24 cellular contexts compared by ENCODE assay signal in the genomic region with DNA sequence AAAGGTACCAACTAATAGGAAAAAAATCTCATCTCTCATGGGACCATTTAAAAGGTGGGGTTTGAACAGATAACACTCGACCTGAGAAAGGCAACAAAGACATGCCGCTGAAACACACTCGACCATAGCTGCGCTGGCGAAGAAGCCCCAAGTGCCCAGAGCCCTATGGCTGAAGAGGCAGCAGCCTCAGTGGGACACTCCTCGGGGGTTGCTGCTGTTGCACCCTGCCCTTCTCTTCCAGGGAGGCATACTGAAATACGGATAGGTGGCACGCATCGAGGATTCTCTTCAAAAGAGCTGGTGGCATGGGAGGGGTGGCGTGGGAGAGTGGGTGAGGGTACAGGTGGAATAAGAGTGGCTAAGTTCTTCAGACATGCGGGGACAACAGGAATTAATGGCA. TPM values are rescaled to one million over a fixed set of nuclear protein-coding genes. Genes with fewer than 3 reads are reported as not detected.
"Had no signal": no experiment of that assay in that cellular context is flagged by ENCODE, and none has a peak within 500 bp of the region (broad histone marks: within the 10 kb centered on the region; RNA-seq: fewer than 3 reads in every experiment).

No MANE protein-coding gene starts in this region.

- H3K27me3 Mint-ChIP-seq: natural killer cell treated with Interleukin-12 subunit alpha and Interleukin-12 subunit beta and Interleukin-15 and Interleukin-18, amount 100 ng/mL, for 72 hours had no signal

- H3K27ac ChIP-seq: adrenal gland, ascending aorta, breast epithelium, colonic mucosa, esophagus squamous epithelium, gastrocnemius medialis, ovary, prostate gland, spleen, tibial artery, WERI-Rb-1 had no signal

- H3K27me3 ChIP-seq: adrenal gland, ascending aorta, breast epithelium, colonic mucosa, esophagus squamous epithelium, gastrocnemius medialis, ovary, spleen, tibial artery had no signal

- H3K27ac Mint-ChIP-seq: natural killer cell treated with Interleukin-12 subunit alpha and Interleukin-12 subunit beta and Interleukin-15 and Interleukin-18, amount 100 ng/mL, for 72 hours had no signal

- H3K9me3 ChIP-seq: adrenal gland, ascending aorta, breast epithelium, colonic mucosa, esophagus squamous epithelium, gastrocnemius medialis, ovary, prostate gland, spleen, tibial artery had no signal

- DNase-seq: activated CD4-positive, alpha-beta T cell treated with anti-CD3 and anti-CD28 coated beads for 1 hour; activated CD4-positive, alpha-beta T cell treated with anti-CD3 and anti-CD28 coated beads, Interleukin-2, amount 50 U/mL, for 4 hours; activated CD8-positive, alpha-beta memory T cell treated with anti-CD3 and anti-CD28 coated beads for 24 hours; activated CD8-positive, alpha-beta memory T cell treated with anti-CD3 and anti-CD28 coated beads, Interleukin-2, amount 50 U/mL, for 4 hours; activated gamma-delta T cell; activated T-cell treated with anti-CD3 and anti-CD28 coated beads, Interleukin-2, amount 50 U/mL, for 4 hours; adrenal gland; colonic mucosa; esophagus squamous epithelium; gastrocnemius medialis; left ventricle myocardium superior; mammary epithelial cell; midbrain; ovary; spleen; stimulated activated CD4-positive, alpha-beta T cell treated with anti-CD3 and anti-CD28 coated beads, Interleukin-4, amount 100 ng/mL, for 1 hour; stimulated activated naive CD8-positive, alpha-beta T cell treated with anti-CD3 and anti-CD28 coated beads, Interleukin-15, Interleukin-2, amounts not matched to agents 100 U/mL and 50 U/mL, for 24 hours; T-helper 1 cell; tibial artery; WERI-Rb-1 had no signal

- ATAC-seq: activated T-cell treated with anti-CD3 and anti-CD28 coated beads, Interleukin-2, amount 50 U/mL, for 4 hours; gastrocnemius medialis; left ventricle myocardium superior; natural killer cell treated with Interleukin-12 subunit alpha and Interleukin-12 subunit beta and Interleukin-15 and Interleukin-18, amount 100 ng/mL, for 72 hours; stimulated activated naive CD8-positive, alpha-beta T cell treated with anti-CD3 and anti-CD28 coated beads, Interleukin-15, Interleukin-2, amounts not matched to agents 100 U/mL and 50 U/mL, for 24 hours had no signal

- H3K4me3 Mint-ChIP-seq: activated T-cell treated with anti-CD3 and anti-CD28 coated beads, Interleukin-2, amount 50 U/mL, for 4 hours; natural killer cell treated with Interleukin-12 subunit alpha and Interleukin-12 subunit beta and Interleukin-15 and Interleukin-18, amount 100 ng/mL, for 72 hours had no signal

- H3K9me3 Mint-ChIP-seq: activated T-cell treated with anti-CD3 and anti-CD28 coated beads, Interleukin-2, amount 50 U/mL, for 4 hours; natural killer cell treated with Interleukin-12 subunit alpha and Interleukin-12 subunit beta and Interleukin-15 and Interleukin-18, amount 100 ng/mL, for 72 hours had no signal

- H3K4me3 ChIP-seq: adrenal gland, ascending aorta, breast epithelium, colonic mucosa, esophagus squamous epithelium, gastrocnemius medialis, ovary, prostate gland, spleen, tibial artery had no signal

RNA-seq across cellular contexts. Expression of gene PHLDA2, which starts 18.5 kb away (rescaled TPM):
- total RNA-seq: ascending aorta had no signal
